In genomic region chr3:143775401-143775970, GRCh38 we compare ENCODE assay signal across 7 cellular contexts.
DNase-seq lines count a peak whose midpoint lies in the region; ATAC-seq and TF ChIP-seq lines count a peak whose summit lies in the region.

No MANE protein-coding gene starts in this region.

- TF ChIP-seq RAD21 in liver (IDR thresholded peaks at IDR 0.05) = peak; percentile 83 to 85

- DNase-seq in G401 (ENCODE audit: low spot score) = peak; percentile 47
- peak; percentile 42 to 56 for DNase-seq in NOMO-1 (lab: John Stamatoyannopoulos, UW; ENCODE audit: unreplicated experiment in 2 of 2)
- DNase-seq in chondrocyte (ENCODE audit: low spot score) = no peak
- DNase-seq in upper lobe of right lung = no peak

- WGBS in liver = 34% methylated on average over 7 of the region's 7 CpGs

- H3K4me3 ChIP-seq in liver (ENCODE audit: low read depth in 1 of 3, low read length in 3 of 3) = no peak overlapping the region
- H3K4me3 ChIP-seq in upper lobe of right lung = peak overlapping the region; percentile 9

- intact Hi-C loops in upper lobe of right lung (cut with DNase I) = loop anchor here (5.0 kb wide), 1 partner anchor 172 kb away; no protein-coding TSS in a partner anchor

- no peaks in the 10 kb centered on the region for H3K36me3 Mint-ChIP-seq in chondrocyte (ENCODE audit: low read depth)

- in situ Hi-C loops in G401 (cut with HindIII; ENCODE audit: low sequenced_read_pairs) = no loop called here

- no peak overlapping the region for H3K27ac Mint-ChIP-seq in chondrocyte (ENCODE audit: unreplicated experiment)

- no peaks in the 10 kb centered on the region for H3K27me3 Mint-ChIP-seq in chondrocyte (ENCODE audit: low read depth)

- H3K4me1 ChIP-seq in liver (ENCODE audit: control insufficient read depth in 4 of 4, insufficient read depth in 4 of 4, low read length in 3 of 4) = no peaks in the 10 kb centered on the region
- peaks cover 7% of the 10 kb centered on the region for H3K4me1 ChIP-seq in upper lobe of right lung

- no peak overlapping the region for H3K9ac ChIP-seq in liver (ENCODE audit: low read depth in 1 of 2, low read length in 2 of 2)

- no peak overlapping the region for H3K4me3 Mint-ChIP-seq in chondrocyte (ENCODE audit: unreplicated experiment)

- TF ChIP-seq CTCF in chondrocyte (IDR thresholded peaks at IDR 0.05) (peak; percentile 89), liver (IDR thresholded peaks at IDR 0.05; ENCODE audit: low read depth, low read length, missing input control) (peak; percentile 32), upper lobe of right lung (IDR thresholded peaks at IDR 0.05) (peak; percentile 64)

- peaks cover 6% of the 10 kb centered on the region for H3K4me1 Mint-ChIP-seq in chondrocyte (ENCODE audit: low read depth)

- ATAC-seq in GM19455 (IDR thresholded peaks at IDR 0.05; ENCODE audit: unreplicated experiment) (peak; percentile 77), HG03520 (IDR thresholded peaks at IDR 0.05; ENCODE audit: unreplicated experiment) (peak; percentile 71), upper lobe of right lung (peak; percentile 66)

- H3K9me3 ChIP-seq in liver (ENCODE audit: control insufficient read depth in 4 of 4, low read length in 3 of 4) (no peaks in the 10 kb centered on the region), upper lobe of right lung (no peaks in the 10 kb centered on the region)

- H3K36me3 ChIP-seq in liver (ENCODE audit: control insufficient read depth in 4 of 4, insufficient read depth in 3 of 4, low read depth in 1 of 4, low read length in 3 of 4) (no peaks in the 10 kb centered on the region), upper lobe of right lung (no peaks in the 10 kb centered on the region)

- no peak overlapping the region for H3K27ac ChIP-seq in liver (ENCODE audit: low read depth in 1 of 2, low read length in 2 of 2)
- H3K27ac ChIP-seq in upper lobe of right lung = no peak overlapping the region

- no peaks in the 10 kb centered on the region for H3K27me3 ChIP-seq in liver (ENCODE audit: control insufficient read depth in 4 of 4, insufficient read depth in 4 of 4, low read length in 3 of 4)
- no peaks in the 10 kb centered on the region for H3K27me3 ChIP-seq in upper lobe of right lung

- no peaks in the 10 kb centered on the region for H3K9me3 Mint-ChIP-seq in chondrocyte (ENCODE audit: low read depth)

TF ChIP-seq in liver, 16 proteins besides CTCF, POLR2A, EP300 and RAD21:
- TF ChIP-seq JUND (IDR thresholded peaks at IDR 0.05) = no peak
- TF ChIP-seq YY1 (IDR thresholded peaks at IDR 0.05) = peak; percentile 51

Comparison
In these comparisons a context has a peak if more than half of its experiments do, and no peak if none do; other contexts are left out.
1. DNase-seq: peak in G401 (single experiment) and NOMO-1 (2 of 2); none in chondrocyte (single experiment) and upper lobe of right lung (single experiment).
2. CTCF ChIP-seq: peak in every context shown above with its lines; median percentile 89 in chondrocyte; 64 in upper lobe of right lung; 32 in liver.
3. Peak in every context shown above with its lines, with median percentiles within 50 percentile points of each other: ATAC-seq.